ENCODE assay signal across 10 cellular contexts in genomic region chr17:1227917-1228751, GRCh38. TPM values are rescaled to one million over a fixed set of nuclear protein-coding genes. Genes with fewer than 3 reads are reported as not detected.
DNase-seq lines count a peak whose midpoint lies in the region; ATAC-seq, FAIRE-seq and TF ChIP-seq lines count a peak whose summit lies in the region.
"Had no signal": no experiment of that assay in that cellular context is flagged by ENCODE, and none has a peak within 500 bp of the region (broad histone marks: within the 10 kb centered on the region; RNA-seq: fewer than 3 reads in every experiment).

No MANE protein-coding gene starts in this region.

- H3K27me3 ChIP-seq in HL-60 (ENCODE audit: insufficient read depth, poor library complexity, severe bottlenecking) (no peaks in the 10 kb centered on the region), HepG2 (ENCODE audit: control insufficient read depth in 1 of 2, insufficient read depth in 2 of 2, low read length in 2 of 2) (peaks cover 10 to 51% of the 10 kb centered on the region in 2 experiments), tibial artery (peaks cover 0 to 58% of the 10 kb centered on the region in 2 donors)

- peak overlapping the region; percentile 47 for H3K4me2 ChIP-seq in HepG2 (ENCODE audit: low read depth, low read length)

- TF ChIP-seq EP300 in HepG2 (IDR thresholded peaks at IDR 0.05; ENCODE audit: low read depth in 2 of 2, low read length in 2 of 2) (no peak), HepG2 (CRISPR knock-in tag; IDR thresholded peaks at IDR 0.05; ENCODE audit: borderline replicate concordance) (no peak)

- no peak overlapping the region for H2AFZ ChIP-seq in HepG2 (ENCODE audit: low read length)

- 6% methylated on average over 23 of the region's 52 CpGs for whole genome bisulfite sequencing in HepG2 (ENCODE audit: low lambda C conversion rate)

- intact Hi-C loops in activated CD4-positive, alpha-beta T cell treated with anti-CD3 and anti-CD28 coated beads for 36 hours (cut with DNase I, micrococcal nuclease): no loop called here
- intact Hi-C loops in HepG2 (cut with micrococcal nuclease; ENCODE audit: unreplicated experiment): no loop called here
- intact Hi-C loops in tibial artery (cut with DNase I; ENCODE audit: low total_unique reads): no loop called here

- H3K27me3 Mint-ChIP-seq in activated CD4-positive, alpha-beta T cell treated with anti-CD3 and anti-CD28 coated beads for 36 hours: peaks cover 52% of the 10 kb centered on the region

- no peaks in the 10 kb centered on the region for H3K9me3 Mint-ChIP-seq in activated CD4-positive, alpha-beta T cell treated with anti-CD3 and anti-CD28 coated beads for 36 hours (ENCODE audit: low read depth)

- H3K36me3 Mint-ChIP-seq in activated CD4-positive, alpha-beta T cell treated with anti-CD3 and anti-CD28 coated beads for 36 hours (ENCODE audit: low read depth): no peaks in the 10 kb centered on the region

- no peak for TF ChIP-seq POLR2A in HepG2 (IDR thresholded peaks at IDR 0.05; ENCODE audit: insufficient read depth in 1 of 2, low read depth in 2 of 2, low read length in 2 of 2)

- H3K4me3 Mint-ChIP-seq in activated CD4-positive, alpha-beta T cell treated with anti-CD3 and anti-CD28 coated beads for 36 hours: peak overlapping the region; percentile 49

- H3K27ac ChIP-seq in HL-60 (replicated peaks) (peak overlapping the region; percentile 70), HepG2 (ENCODE audit: extremely low read length, insufficient read depth, low read length) (no peak overlapping the region), tibial artery (no peak overlapping the region)

- peak overlapping the region; percentile 60 for H3K4me3 ChIP-seq in HL-60 (replicated peaks; ENCODE audit: insufficient read depth, low read length)
- peak overlapping the region in 1 of 3 experiments; percentile 43; a peak in 1 of 6 replicates for H3K4me3 ChIP-seq in HepG2 (replicated peaks in 1 of 3; ENCODE audit: insufficient read depth in 1 of 3, low read depth in 2 of 3, low read length in 3 of 3)
- peak overlapping the region; percentile 42 to 68 for H3K4me3 ChIP-seq in tibial artery
- no peak overlapping the region for H3K4me3 ChIP-seq in foreskin fibroblast (ENCODE audit: low read depth in 1 of 2, low read length in 2 of 2)

- peak; percentile 23 for ATAC-seq in activated CD4-positive, alpha-beta T cell treated with anti-CD3 and anti-CD28 coated beads for 36 hours
- no peak; the same call in 2 of the 3 replicates for ATAC-seq in HepG2

- CTCF ChIA-PET in activated CD4-positive, alpha-beta T cell treated with anti-CD3 and anti-CD28 coated beads for 36 hours (lab: Charles Lee): interaction anchor here (0.7 to 1.2 kb wide), 4 partner anchors 10 to 138 kb away, joined by 3 to 4 read pairs (median 3); no protein-coding TSS in a partner anchor
- CTCF ChIA-PET in HepG2 (lab: Yijun Ruan, JAX; ENCODE audit: low intra/inter-chr PET ratio, low total read pairs): no interaction called here

- H3K79me2 ChIP-seq in HepG2 (ENCODE audit: insufficient read depth, low read length): no peaks in the 10 kb centered on the region

- no TSS peak for BruUV-seq in HepG2 (replicated peaks; lab: Mats Ljungman, UMichigan)

- no peak for TF ChIP-seq CTCF in HL-60 (IDR thresholded peaks at IDR 0.05; ENCODE audit: insufficient read depth, low read length)
- no peak for TF ChIP-seq CTCF in HepG2 (CRISPR knock-in tag; IDR thresholded peaks at IDR 0.05)
- TF ChIP-seq CTCF in tibial artery (IDR thresholded peaks at IDR 0.05): no peak
- TF ChIP-seq CTCF in foreskin fibroblast (IDR thresholded peaks at IDR 0.05; ENCODE audit: low read depth, low read length): no peak

- TF ChIP-seq RAD21 in HepG2 (CRISPR knock-in tag; IDR thresholded peaks at IDR 0.05): no peak

- H3K4me1 ChIP-seq in HepG2 (ENCODE audit: insufficient read depth, low read length) (0 out of 2 replicates have a peak, but pooled peaks cover 6% of the 10 kb centered on the region), tibial artery (peaks cover 0 to 24% (median 22%) of the 10 kb centered on the region in 4 donors)

- no peak overlapping the region for H3K9ac ChIP-seq in HepG2 (ENCODE audit: insufficient read depth, low read depth, low read length)

- POLR2A ChIA-PET in activated CD4-positive, alpha-beta T cell treated with anti-CD3 and anti-CD28 coated beads for 36 hours (lab: Charles Lee): no interaction called here
- POLR2A ChIA-PET in HepG2 (lab: Yijun Ruan, JAX): no interaction called here

- H4K20me1 ChIP-seq in HepG2 (ENCODE audit: insufficient read depth, low read length): peaks cover 6% of the 10 kb centered on the region; the same call in 1 of the 2 replicates

- in situ Hi-C loops in HepG2 (cut with HindIII; ENCODE audit: extremely low pct_ligation_motif_present, low pct_unique_long_range_greater_than_20kb): no loop called here

- peaks cover 9% of the 10 kb centered on the region for H3K4me1 Mint-ChIP-seq in activated CD4-positive, alpha-beta T cell treated with anti-CD3 and anti-CD28 coated beads for 36 hours

- H3K36me3 ChIP-seq in HepG2 (replicated peaks in 1 of 2; ENCODE audit: control insufficient read depth in 1 of 2, insufficient read depth in 2 of 2, low read length in 2 of 2) (no peaks in the 10 kb centered on the region), tibial artery (no peaks in the 10 kb centered on the region)

- no peak for FAIRE-seq in HepG2 (lab: Jason Lieb, UNC)

- H3K9me3 ChIP-seq in HepG2 (ENCODE audit: low read length): no peaks in the 10 kb centered on the region
- no peaks in the 10 kb centered on the region for H3K9me3 ChIP-seq in tibial artery

- no peak overlapping the region for H3K27ac Mint-ChIP-seq in activated CD4-positive, alpha-beta T cell treated with anti-CD3 and anti-CD28 coated beads for 36 hours

- peak; percentile 32 for DNase-seq in activated CD4-positive, alpha-beta T cell treated with anti-CD3 and anti-CD28 coated beads for 36 hours
- DNase-seq in activated CD4-positive, alpha-beta T cell treated with anti-CD3 and anti-CD28 coated beads for 1 hour: no peak
- peak in 1 of 2 experiments; percentile 21 for DNase-seq in HL-60 (ENCODE audit: low read depth in 1 of 2, low spot score in 1 of 2)
- peak; percentile 15 for DNase-seq in activated naive CD4-positive, alpha-beta T cell treated with anti-CD3 and anti-CD28 coated beads, Interleukin-2, amount 50 U/mL, for 16 hours
- no peak for DNase-seq in HepG2 (ENCODE audit: low spot score)
- peak; percentile 71 for DNase-seq in tibial artery
- no peak for DNase-seq in foreskin fibroblast
- no peak for DNase-seq in NCI-H146 (lab: John Stamatoyannopoulos, UW)

RNA-seq across cellular contexts. Expression of gene BHLHA9, which starts 42.1 kb away (rescaled TPM):
- total RNA-seq in activated CD4-positive, alpha-beta T cell treated with anti-CD3 and anti-CD28 coated beads for 36 hours: not detected
- total RNA-seq in HepG2 (2016; rRNA removed; fragmentation: Illumina TruSeq; extraction: Trizol): not detected in 2 replicates
- not detected in 2 replicates for total RNA-seq in HepG2 (2016; cell fraction: cytosol; rRNA removed; fragmentation: Illumina TruSeq; extraction: Trizol; ENCODE audit: low read depth)
- not detected in 2 replicates for total RNA-seq in HepG2 (2016; cell fraction: insoluble cytoplasmic fraction; rRNA removed; fragmentation: Illumina TruSeq; extraction: Trizol)
- total RNA-seq in HepG2 (2016; cell fraction: membrane; rRNA removed; fragmentation: Illumina TruSeq; extraction: Trizol): not detected in 2 replicates
- total RNA-seq in HepG2 (2016; cell fraction: nucleus; rRNA removed; fragmentation: Illumina TruSeq; extraction: Trizol): not detected in 2 replicates
- polyA plus RNA-seq in HepG2 (2011; rRNA removed): not detected in 2 replicates
- not detected in 2 replicates for polyA plus RNA-seq in HepG2 (2011; cell fraction: cytosol; rRNA removed)
- not detected in 2 replicates for polyA plus RNA-seq in HepG2 (2011; cell fraction: nucleus; rRNA removed)
- not detected in 2 replicates for polyA plus RNA-seq in HepG2 (2012)
- polyA plus RNA-seq in HepG2 (2016; cell fraction: cytosol; fragmentation: Illumina TruSeq; extraction: Trizol; ENCODE audit: low read depth): not detected in 2 replicates
- polyA plus RNA-seq in HepG2 (2016; cell fraction: insoluble cytoplasmic fraction; fragmentation: Illumina TruSeq; extraction: Trizol; ENCODE audit: low read depth): not detected in 2 replicates
- not detected in 2 replicates for polyA plus RNA-seq in HepG2 (2016; cell fraction: membrane; fragmentation: Illumina TruSeq; extraction: Trizol; ENCODE audit: low read depth)
- not detected in 2 replicates for polyA plus RNA-seq in HepG2 (2016; cell fraction: nucleus; fragmentation: Illumina TruSeq; extraction: Trizol; ENCODE audit: insufficient read depth, low read depth)
- polyA minus RNA-seq in HepG2 (2011; rRNA and poly(A)+ RNA removed; ENCODE audit: low replicate concordance): not detected in 2 replicates
- polyA minus RNA-seq in HepG2 (2011; cell fraction: cytosol; rRNA and poly(A)+ RNA removed): not detected in 2 replicates
- polyA minus RNA-seq in HepG2 (2011; cell fraction: nucleus; rRNA and poly(A)+ RNA removed): not detected in 2 replicates
- total RNA-seq: Daoy, myocyte had no signal

RNA-seq across cellular contexts. Expression of gene ABR, which starts 48.4 kb away (rescaled TPM):
- 10 to 100 TPM; 45.2 to 50.5 TPM for total RNA-seq in activated CD4-positive, alpha-beta T cell treated with anti-CD3 and anti-CD28 coated beads for 36 hours
- 10.9 and 12.4 TPM in 2 replicates for total RNA-seq in HepG2 (2016; rRNA removed; fragmentation: Illumina TruSeq; extraction: Trizol)
- 5.9 and 7.8 TPM in 2 replicates for total RNA-seq in HepG2 (2016; cell fraction: cytosol; rRNA removed; fragmentation: Illumina TruSeq; extraction: Trizol; ENCODE audit: low read depth)
- total RNA-seq in HepG2 (2016; cell fraction: insoluble cytoplasmic fraction; rRNA removed; fragmentation: Illumina TruSeq; extraction: Trizol): 9.1 and 11.6 TPM in 2 replicates
- 9.3 and 10.5 TPM in 2 replicates for total RNA-seq in HepG2 (2016; cell fraction: membrane; rRNA removed; fragmentation: Illumina TruSeq; extraction: Trizol)
- total RNA-seq in HepG2 (2016; cell fraction: nucleus; rRNA removed; fragmentation: Illumina TruSeq; extraction: Trizol): 8.0 and 11.0 TPM in 2 replicates
- polyA plus RNA-seq in HepG2 (2011; rRNA removed): 40.4 TPM in 2 replicates
- 13.2 and 21.6 TPM in 2 replicates for polyA plus RNA-seq in HepG2 (2011; cell fraction: cytosol; rRNA removed)
- polyA plus RNA-seq in HepG2 (2011; cell fraction: nucleus; rRNA removed): 68.7 and 98.6 TPM in 2 replicates
- polyA plus RNA-seq in HepG2 (2012): 10.2 and 11.3 TPM in 2 replicates
- 0.85 and 1.1 TPM in 2 replicates for polyA plus RNA-seq in HepG2 (2016; cell fraction: cytosol; fragmentation: Illumina TruSeq; extraction: Trizol; ENCODE audit: low read depth)
- 8.6 and 11.0 TPM in 2 replicates for polyA plus RNA-seq in HepG2 (2016; cell fraction: insoluble cytoplasmic fraction; fragmentation: Illumina TruSeq; extraction: Trizol; ENCODE audit: low read depth)
- 2.9 and 3.5 TPM in 2 replicates for polyA plus RNA-seq in HepG2 (2016; cell fraction: membrane; fragmentation: Illumina TruSeq; extraction: Trizol; ENCODE audit: low read depth)
- polyA plus RNA-seq in HepG2 (2016; cell fraction: nucleus; fragmentation: Illumina TruSeq; extraction: Trizol; ENCODE audit: insufficient read depth, low read depth): 18.8 and 21.3 TPM in 2 replicates
- 37.5 and 62.6 TPM in 2 replicates for polyA minus RNA-seq in HepG2 (2011; rRNA and poly(A)+ RNA removed; ENCODE audit: low replicate concordance)
- 19.0 and 21.4 TPM in 2 replicates for polyA minus RNA-seq in HepG2 (2011; cell fraction: cytosol; rRNA and poly(A)+ RNA removed)
- polyA minus RNA-seq in HepG2 (2011; cell fraction: nucleus; rRNA and poly(A)+ RNA removed): 24.5 and 24.6 TPM in 2 replicates

RNA-seq across cellular contexts. Expression of gene TRARG1, which starts 51.3 kb away (rescaled TPM):
- not detected for total RNA-seq in activated CD4-positive, alpha-beta T cell treated with anti-CD3 and anti-CD28 coated beads for 36 hours
- total RNA-seq in HepG2 (2016; rRNA removed; fragmentation: Illumina TruSeq; extraction: Trizol): not detected in 2 replicates
- not detected in 2 replicates for total RNA-seq in HepG2 (2016; cell fraction: cytosol; rRNA removed; fragmentation: Illumina TruSeq; extraction: Trizol; ENCODE audit: low read depth)
- not detected in 2 replicates for total RNA-seq in HepG2 (2016; cell fraction: insoluble cytoplasmic fraction; rRNA removed; fragmentation: Illumina TruSeq; extraction: Trizol)
- total RNA-seq in HepG2 (2016; cell fraction: membrane; rRNA removed; fragmentation: Illumina TruSeq; extraction: Trizol): not detected in 2 replicates
- not detected in 2 replicates for total RNA-seq in HepG2 (2016; cell fraction: nucleus; rRNA removed; fragmentation: Illumina TruSeq; extraction: Trizol)
- polyA plus RNA-seq in HepG2 (2011; rRNA removed): not detected in 2 replicates
- not detected in 2 replicates for polyA plus RNA-seq in HepG2 (2011; cell fraction: cytosol; rRNA removed)
- not detected in 2 replicates for polyA plus RNA-seq in HepG2 (2011; cell fraction: nucleus; rRNA removed)
- polyA plus RNA-seq in HepG2 (2012): not detected in 2 replicates
- not detected in 2 replicates for polyA plus RNA-seq in HepG2 (2016; cell fraction: cytosol; fragmentation: Illumina TruSeq; extraction: Trizol; ENCODE audit: low read depth)
- not detected in 2 replicates for polyA plus RNA-seq in HepG2 (2016; cell fraction: insoluble cytoplasmic fraction; fragmentation: Illumina TruSeq; extraction: Trizol; ENCODE audit: low read depth)
- polyA plus RNA-seq in HepG2 (2016; cell fraction: membrane; fragmentation: Illumina TruSeq; extraction: Trizol; ENCODE audit: low read depth): not detected in 2 replicates
- polyA plus RNA-seq in HepG2 (2016; cell fraction: nucleus; fragmentation: Illumina TruSeq; extraction: Trizol; ENCODE audit: insufficient read depth, low read depth): not detected in 2 replicates
- polyA minus RNA-seq in HepG2 (2011; rRNA and poly(A)+ RNA removed; ENCODE audit: low replicate concordance): not detected in 2 replicates
- not detected in 2 replicates for polyA minus RNA-seq in HepG2 (2011; cell fraction: cytosol; rRNA and poly(A)+ RNA removed)
- polyA minus RNA-seq in HepG2 (2011; cell fraction: nucleus; rRNA and poly(A)+ RNA removed): not detected in 2 replicates
- total RNA-seq: Daoy, myocyte had no signal

Comparison
In these comparisons a context has a peak if more than half of its experiments do, and no peak if none do; other contexts are left out.
1. DNase-seq: peak in activated CD4-positive, alpha-beta T cell treated with anti-CD3 and anti-CD28 coated beads for 36 hours (single experiment), activated naive CD4-positive, alpha-beta T cell treated with anti-CD3 and anti-CD28 coated beads, Interleukin-2, amount 50 U/mL, for 16 hours (single experiment) and tibial artery (2 of 2); none in activated CD4-positive, alpha-beta T cell treated with anti-CD3 and anti-CD28 coated beads for 1 hour (single experiment), HepG2 (single experiment), foreskin fibroblast (0 of 2) and NCI-H146 (single experiment).
2. H3K4me3 ChIP-seq: peak in HL-60 (single experiment) and tibial artery (2 of 2); none in foreskin fibroblast (0 of 2).